8 cellular contexts compared by ENCODE assay signal in the genomic region with DNA sequence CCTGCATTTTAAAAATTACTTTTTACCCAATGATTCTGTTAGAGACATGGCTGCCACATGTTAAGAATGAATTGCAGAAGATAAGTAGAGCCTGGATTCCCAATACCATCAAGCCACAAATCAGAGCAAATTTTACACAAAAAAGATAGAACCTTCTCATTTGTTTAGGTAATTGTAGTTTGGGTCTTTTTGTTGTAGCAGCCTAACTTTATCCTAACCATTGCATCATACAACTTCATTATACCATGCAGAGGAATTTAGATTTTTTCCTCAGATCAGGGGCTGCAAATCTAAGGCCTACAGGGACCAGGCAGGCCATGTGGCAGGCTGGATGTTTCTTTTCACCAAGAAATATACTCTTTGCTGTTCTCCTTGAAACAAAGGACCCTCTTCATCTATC. TPM values are rescaled to one million over a fixed set of nuclear protein-coding genes. Genes with fewer than 3 reads are reported as not detected.
"Had no signal": no experiment of that assay in that cellular context is flagged by ENCODE, and none has a peak within 500 bp of the region (broad histone marks: within the 10 kb centered on the region; RNA-seq: fewer than 3 reads in every experiment).

No MANE protein-coding gene starts in this region.

- FAIRE-seq: HTR-8/SVneo had no signal

- H3K9ac ChIP-seq: KMS-11 had no signal

- H3K4me2 ChIP-seq: KMS-11 had no signal

- H3K27ac ChIP-seq: HL-60, KMS-11 had no signal

- DNase-seq: IMR-90, KBM-7, KG1 had no signal

RNA-seq across cellular contexts. Expression of a gene that starts 34.6 kb away (rescaled TPM):
- total RNA-seq: HT-29, IMR-90 had no signal
- polyA plus RNA-seq: IgD-negative memory B cell, IMR-90 had no signal
